Comparison of ENCODE assay signal across 12 cellular contexts in genomic region chr3:101212740-101213139, GRCh38.
"Had no signal": no experiment of that assay in that cellular context is flagged by ENCODE, and none has a peak within 500 bp of the region (broad histone marks: within the 10 kb centered on the region; RNA-seq: fewer than 3 reads in every experiment).

No MANE protein-coding gene starts in this region.

- DNase-seq: activated CD4-positive, alpha-beta T cell treated with anti-CD3 and anti-CD28 coated beads, Interleukin-2, amount 50 U/mL, for 48 hours; activated CD8-positive, alpha-beta memory T cell treated with anti-CD3 and anti-CD28 coated beads, Interleukin-2, amount 10 ng/mL, durations not matched to agents 7 days and 5 days; activated naive CD4-positive, alpha-beta T cell; activated naive CD8-positive, alpha-beta T cell treated with anti-CD3 and anti-CD28 coated beads for 36 hours; amniotic stem cell; effector CD8-positive, alpha-beta T cell; heart right ventricle; left lung; sigmoid colon; stimulated activated CD4-positive, alpha-beta T cell treated with anti-CD3 and anti-CD28 coated beads, Interleukin-4, amount 100 ng/mL, for 24 hours; stomach; trophoblast cell had no signal
